9 cellular contexts compared by ENCODE assay signal in genomic region chr10:83542774-83543291, GRCh38.
DNase-seq lines count a peak whose midpoint lies in the region; ATAC-seq and FAIRE-seq lines count a peak whose summit lies in the region.
"Had no signal": no experiment of that assay in that cellular context is flagged by ENCODE, and none has a peak within 500 bp of the region (broad histone marks: within the 10 kb centered on the region; RNA-seq: fewer than 3 reads in every experiment).

No MANE protein-coding gene starts in this region.

- peak; percentile 56 for ATAC-seq in GM21786 (IDR thresholded peaks at IDR 0.05; ENCODE audit: unreplicated experiment)
- ATAC-seq in HG03571 (IDR thresholded peaks at IDR 0.05; ENCODE audit: unreplicated experiment): no peak

- H3K9me3 ChIP-seq in iPS-15b (ENCODE audit: control insufficient read depth, insufficient read depth, low read length): no peaks in the 10 kb centered on the region

- no peak overlapping the region for H3K4me3 ChIP-seq in iPS-15b (ENCODE audit: low read depth, low read length)
- H3K4me3 ChIP-seq: Peyer's patch had no signal

- H3K27me3 ChIP-seq in iPS-15b (ENCODE audit: control insufficient read depth, insufficient read depth, low read length): no peaks in the 10 kb centered on the region
- H3K27me3 ChIP-seq: Peyer's patch had no signal

- peaks cover 24% of the 10 kb centered on the region for H3K4me1 ChIP-seq in iPS-15b (ENCODE audit: control insufficient read depth, insufficient read depth, low read length)
- H3K4me1 ChIP-seq: Peyer's patch had no signal

- H3K36me3 ChIP-seq in iPS-15b (ENCODE audit: control insufficient read depth, insufficient read depth, low read length): no peaks in the 10 kb centered on the region
- H3K36me3 ChIP-seq: Peyer's patch had no signal

- peak; percentile 64 for FAIRE-seq in GM18507 (lab: Jason Lieb, UNC)

- peak overlapping the region; percentile 16 for H3K9ac ChIP-seq in iPS-15b (ENCODE audit: low read depth, low read length)

- in situ Hi-C loops in G401 (cut with HindIII; ENCODE audit: low sequenced_read_pairs): no loop called here

- DNase-seq in GM18507 (ENCODE audit: extremely low spot score, insufficient read length, low read depth): no peak
- DNase-seq in NCI-H1105 (lab: John Stamatoyannopoulos, UW): peak; percentile 28
- no peak for DNase-seq in G401 (ENCODE audit: low spot score)
- no peak for DNase-seq in occipital lobe (lab: John Stamatoyannopoulos, UW)
- no peak for DNase-seq in hepatic stellate cell (ENCODE audit: low spot score)
- DNase-seq: Peyer's patch had no signal
